Comparison of ENCODE assay signal across 32 cellular contexts in genomic region chr4:73410916-73411730, GRCh38. TPM values are rescaled to one million over a fixed set of nuclear protein-coding genes. Genes with fewer than 3 reads are reported as not detected.
"Had no signal": no experiment of that assay in that cellular context is flagged by ENCODE, and none has a peak within 500 bp of the region (broad histone marks: within the 10 kb centered on the region; RNA-seq: fewer than 3 reads in every experiment).

No MANE protein-coding gene starts in this region.

- H3K36me3 ChIP-seq: neural progenitor cell, ovary, spleen, suprapubic skin, tibial artery, transverse colon, upper lobe of right lung, uterus had no signal

- H3K4me1 ChIP-seq: neural progenitor cell, parathyroid adenoma, psoas muscle, spleen, suprapubic skin, testis, tibial artery, transverse colon, upper lobe of right lung, uterus had no signal

- H3K9ac ChIP-seq: neural progenitor cell, parathyroid adenoma had no signal

- H3K27ac ChIP-seq: neural progenitor cell, ovary, parathyroid adenoma, psoas muscle, skin epidermis, spleen, suprapubic skin, testis, tibial artery, transverse colon, upper lobe of right lung, uterus had no signal

- H3K27me3 ChIP-seq: neural progenitor cell, ovary, spleen, suprapubic skin, testis, tibial artery, transverse colon, upper lobe of right lung, uterus had no signal

- DNase-seq: natural killer cell; occipital lobe; ovary; posterior cingulate gyrus; psoas muscle; right cardiac atrium; spleen; stimulated activated CD4-positive, alpha-beta T cell treated with anti-CD3 and anti-CD28 coated beads, Interleukin-12 subunit alpha, Interleukin-12 subunit beta, amount 100 ng/mL, for 4 hours; stimulated activated CD4-positive, alpha-beta T cell treated with anti-CD3 and anti-CD28 coated beads, Interleukin-1b, Interleukin-23, amount 100 ng/mL, for 48 hours; stimulated activated CD4-positive, alpha-beta T cell treated with anti-CD3 and anti-CD28 coated beads, Interleukin-4, amount 100 ng/mL, for 1 hour; stimulated activated CD4-positive, alpha-beta T cell treated with anti-CD3 and anti-CD28 coated beads, Interleukin-4, amount 100 ng/mL, for 4 hours; stimulated activated CD8-positive, alpha-beta memory T cell treated with anti-CD3 and anti-CD28 coated beads, Interleukin-4, amount 100 ng/mL, for 48 hours; stimulated activated naive CD4-positive, alpha-beta T cell; stimulated activated naive CD8-positive, alpha-beta T cell treated with anti-CD3 and anti-CD28 coated beads, Interleukin-15, amount 100 ng/mL, for 72 hours; stimulated activated naive CD8-positive, alpha-beta T cell treated with anti-CD3 and anti-CD28 coated beads, Interleukin-15, Interleukin-2, amounts not matched to agents 100 U/mL and 50 U/mL, for 24 hours; substantia nigra; testis; tibial artery; transverse colon; upper lobe of right lung; uterus had no signal

- ATAC-seq: natural killer cell; psoas muscle; right cardiac atrium; sciatic nerve; stimulated activated memory B cell treated with anti-CD40 and anti-IgM and Interleukin-4, amounts not matched to agents 10 μg/mL and 1 μg/mL and 100 μg/mL, for 72 hours; stimulated activated naive CD8-positive, alpha-beta T cell treated with anti-CD3 and anti-CD28 coated beads, Interleukin-15, amount 100 ng/mL, for 72 hours; stimulated activated naive CD8-positive, alpha-beta T cell treated with anti-CD3 and anti-CD28 coated beads, Interleukin-15, Interleukin-2, amounts not matched to agents 100 U/mL and 50 U/mL, for 24 hours; upper lobe of right lung had no signal

- H3K9me3 ChIP-seq: ovary, psoas muscle, spleen, suprapubic skin, testis, tibial artery, transverse colon, upper lobe of right lung, uterus had no signal

- H3K4me3 ChIP-seq: neural progenitor cell, ovary, psoas muscle, skin epidermis, smooth muscle cell, spleen, suprapubic skin, testis, tibial artery, transverse colon, upper lobe of right lung, uterus had no signal

- H3K4me2 ChIP-seq: neural progenitor cell, smooth muscle cell had no signal

- H2AFZ ChIP-seq: neural progenitor cell, parathyroid adenoma had no signal

- H3K79me2 ChIP-seq: parathyroid adenoma had no signal

RNA-seq across cellular contexts. Expression of gene ALB, which starts 7.0 kb away (rescaled TPM):
- total RNA-seq: natural killer cell, osteoblast, renal cortical epithelial cell had no signal
- polyA plus RNA-seq: psoas muscle had no signal

RNA-seq across cellular contexts. Expression of gene AFP, which starts 24.9 kb away (rescaled TPM):
- total RNA-seq: natural killer cell, osteoblast, psoas muscle, right cardiac atrium, sciatic nerve, spleen, suprapubic skin, testis, transverse colon, upper lobe of right lung, urinary bladder, uterus had no signal
- polyA plus RNA-seq: neural cell, psoas muscle, right cardiac atrium, spleen, urinary bladder had no signal
